ENCODE assay signal across 13 cellular contexts in the genomic region with DNA sequence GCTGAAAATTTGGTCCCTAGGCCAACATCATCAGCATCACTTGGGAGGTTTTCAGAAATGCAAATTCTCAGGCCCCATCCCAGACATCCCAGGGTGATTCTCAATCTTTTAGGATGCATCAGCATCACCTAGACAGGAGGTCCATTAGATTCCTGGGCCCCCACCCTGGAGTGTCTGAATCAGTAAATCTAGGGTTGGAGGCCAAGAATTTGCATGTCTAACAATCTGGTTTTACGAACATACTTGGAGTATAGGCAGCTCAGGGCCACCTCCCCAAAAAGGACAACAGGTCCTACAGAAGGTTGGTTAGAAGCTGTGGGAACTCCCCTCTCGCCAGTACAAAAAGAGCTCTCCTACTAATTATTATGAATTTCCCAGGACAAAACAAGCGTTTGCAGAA. TPM values are rescaled to one million over a fixed set of nuclear protein-coding genes. Genes with fewer than 3 reads are reported as not detected.
DNase-seq lines count a peak whose midpoint lies in the region; ATAC-seq and TF ChIP-seq lines count a peak whose summit lies in the region.
"Had no signal": no experiment of that assay in that cellular context is flagged by ENCODE, and none has a peak within 500 bp of the region (broad histone marks: within the 10 kb centered on the region; RNA-seq: fewer than 3 reads in every experiment).

No MANE protein-coding gene starts in this region.

- no peaks in the 10 kb centered on the region for H3K27me3 Mint-ChIP-seq in activated CD8-positive, alpha-beta T cell treated with anti-CD3 and anti-CD28 coated beads, Interleukin-2, amount 10 ng/mL, durations not matched to agents 7 days and 5 days (ENCODE audit: low read depth)

- no peak overlapping the region for H3K18ac ChIP-seq in trophoblast cell (ENCODE audit: low read length)

- no peak overlapping the region for H2BK5ac ChIP-seq in trophoblast cell (ENCODE audit: low read depth, low read length, poor library complexity)

- peak; percentile 55 for DNase-seq in activated CD8-positive, alpha-beta memory T cell treated with anti-CD3 and anti-CD28 coated beads for 24 hours
- DNase-seq in activated CD8-positive, alpha-beta memory T cell treated with anti-CD3 and anti-CD28 coated beads, Interleukin-2, amount 50 U/mL, for 4 hours, result no peak
- DNase-seq in activated CD8-positive, alpha-beta T cell treated with anti-CD3 and anti-CD28 coated beads, Interleukin-2, amount 10 ng/mL, durations not matched to agents 7 days and 5 days, result no peak
- DNase-seq in lower lobe of right lung (no peak), inferior parietal cortex (ENCODE audit: extremely low spot score) (no peak), trophoblast cell (no peak)
- DNase-seq in NK-92 treated with Interleukin-12 subunit alpha and Interleukin-12 subunit beta, amount 100 ng/mL, for 24 hours (lab: John Stamatoyannopoulos, UW), result no peak
- DNase-seq: DMS53, hippocampal formation, NCI-H187 had no signal

- peaks cover 84% of the 10 kb centered on the region for H3K4me1 Mint-ChIP-seq in activated CD8-positive, alpha-beta T cell treated with anti-CD3 and anti-CD28 coated beads, Interleukin-2, amount 10 ng/mL, durations not matched to agents 7 days and 5 days (ENCODE audit: low read depth)

- no peak overlapping the region for H2AK5ac ChIP-seq in trophoblast cell (ENCODE audit: low read length)

- H3K4me3 ChIP-seq in lower lobe of right lung (peak overlapping the region; percentile 26), thymus (ENCODE audit: low read length) (peak overlapping the region; percentile 46), trophoblast cell (ENCODE audit: low read depth, low read length) (no peak overlapping the region)
- H3K4me3 ChIP-seq: K562, suprapubic skin had no signal

- POLR2A ChIA-PET in activated CD8-positive, alpha-beta T cell treated with anti-CD3 and anti-CD28 coated beads, Interleukin-2, amount 10 ng/mL, durations not matched to agents 7 days and 5 days (lab: Charles Lee), result interaction anchor here (0.7 to 4.6 kb wide), 8 partner anchors 9 to 265 kb away, joined by 3 to 125 read pairs (median 10); a partner anchor contains a TSS

- H2BK120ac ChIP-seq in trophoblast cell (ENCODE audit: insufficient read depth, low read length, poor library complexity), result no peak overlapping the region

- CTCF ChIA-PET in activated CD8-positive, alpha-beta T cell treated with anti-CD3 and anti-CD28 coated beads, Interleukin-2, amount 10 ng/mL, durations not matched to agents 7 days and 5 days (lab: Charles Lee), result interaction anchor here (0.8 to 3.3 kb wide), 6 partner anchors 9 to 26 kb away, joined by 3 to 43 read pairs (median 12); no protein-coding TSS in a partner anchor

- H4K12ac ChIP-seq in trophoblast cell (ENCODE audit: low read depth, low read length), result no peak overlapping the region

- no peak overlapping the region for H3K4ac ChIP-seq in trophoblast cell (ENCODE audit: low read depth, low read length)

- H3K27me3 ChIP-seq in lower lobe of right lung (ENCODE audit: low read depth), result no peaks in the 10 kb centered on the region
- H3K27me3 ChIP-seq in thymus (ENCODE audit: control insufficient read depth, insufficient read depth), result no peaks in the 10 kb centered on the region
- no peaks in the 10 kb centered on the region for H3K27me3 ChIP-seq in trophoblast cell (ENCODE audit: insufficient read depth, low read length)
- H3K27me3 ChIP-seq: suprapubic skin had no signal

- peak overlapping the region; percentile 78 for H3K4me3 Mint-ChIP-seq in activated CD8-positive, alpha-beta T cell treated with anti-CD3 and anti-CD28 coated beads, Interleukin-2, amount 10 ng/mL, durations not matched to agents 7 days and 5 days

- H3K36me3 ChIP-seq in lower lobe of right lung, result peaks cover 29% of the 10 kb centered on the region
- H3K36me3 ChIP-seq in thymus (ENCODE audit: control insufficient read depth, insufficient read depth), result peaks cover 26% of the 10 kb centered on the region
- H3K36me3 ChIP-seq in trophoblast cell (ENCODE audit: control insufficient read depth in 1 of 2, insufficient read depth in 2 of 2, low read length in 2 of 2), result no peaks in the 10 kb centered on the region

- intact Hi-C loops in lower lobe of right lung (cut with DNase I), result no loop called here

- no peak for TF ChIP-seq CTCF in lower lobe of right lung (IDR thresholded peaks at IDR 0.05)

- peaks cover 86% of the 10 kb centered on the region for H3K36me3 Mint-ChIP-seq in activated CD8-positive, alpha-beta T cell treated with anti-CD3 and anti-CD28 coated beads, Interleukin-2, amount 10 ng/mL, durations not matched to agents 7 days and 5 days (ENCODE audit: low read depth)

- no peak overlapping the region for H3K14ac ChIP-seq in trophoblast cell (ENCODE audit: low read length)

- H3K9me3 ChIP-seq in lower lobe of right lung, result no peaks in the 10 kb centered on the region
- no peaks in the 10 kb centered on the region for H3K9me3 ChIP-seq in thymus (ENCODE audit: control insufficient read depth)
- H3K9me3 ChIP-seq in trophoblast cell (ENCODE audit: insufficient read depth, low read depth, low read length), result no peaks in the 10 kb centered on the region
- H3K9me3 ChIP-seq: suprapubic skin had no signal

- no peak overlapping the region for H2BK12ac ChIP-seq in trophoblast cell (ENCODE audit: low read length)

- no peak overlapping the region for H3K9ac ChIP-seq in trophoblast cell (ENCODE audit: low read length)

- H3K79me1 ChIP-seq in trophoblast cell (ENCODE audit: low read length), result peaks cover 2% of the 10 kb centered on the region

- no peak overlapping the region for H3K23ac ChIP-seq in trophoblast cell (ENCODE audit: low read length)

- H3K9me3 Mint-ChIP-seq in activated CD8-positive, alpha-beta T cell treated with anti-CD3 and anti-CD28 coated beads, Interleukin-2, amount 10 ng/mL, durations not matched to agents 7 days and 5 days (ENCODE audit: insufficient read depth), result no peaks in the 10 kb centered on the region

- no peak overlapping the region for H2AFZ ChIP-seq in trophoblast cell (ENCODE audit: insufficient read depth, low read length, poor library complexity)

- no peaks in the 10 kb centered on the region for H3K79me2 ChIP-seq in trophoblast cell (ENCODE audit: control insufficient read depth, insufficient read depth, low read length, poor library complexity)

- H3K4me2 ChIP-seq in trophoblast cell (ENCODE audit: low read length), result no peak overlapping the region

- peak overlapping the region; percentile 92 for H3K27ac Mint-ChIP-seq in activated CD8-positive, alpha-beta T cell treated with anti-CD3 and anti-CD28 coated beads, Interleukin-2, amount 10 ng/mL, durations not matched to agents 7 days and 5 days

- WGBS in thymus, result 71% methylated on average over 3 of the region's 3 CpGs
- WGBS in trophoblast cell (ENCODE audit: extremely low coverage, insufficient coverage, insufficient read length), result no CpG with 5 or more reads among the region's 3 CpGs

- ATAC-seq in activated CD8-positive, alpha-beta T cell treated with anti-CD3 and anti-CD28 coated beads, Interleukin-2, amount 10 ng/mL, durations not matched to agents 7 days and 5 days, result no peak
- ATAC-seq in lower lobe of right lung, result no peak
- ATAC-seq: K562 had no signal

- H4K8ac ChIP-seq in trophoblast cell (ENCODE audit: low read depth, low read length), result no peak overlapping the region

- peak overlapping the region; percentile 15 for H3K27ac ChIP-seq in lower lobe of right lung
- H3K27ac ChIP-seq in thymus (ENCODE audit: low read depth), result peak overlapping the region; percentile 95
- H3K27ac ChIP-seq in trophoblast cell (ENCODE audit: low read depth, low read length), result no peak overlapping the region

- H4K91ac ChIP-seq in trophoblast cell (ENCODE audit: low read depth, low read length), result no peak overlapping the region

- H3K4me1 ChIP-seq in lower lobe of right lung, result peaks cover 61% of the 10 kb centered on the region
- peaks cover 23% of the 10 kb centered on the region for H3K4me1 ChIP-seq in thymus (ENCODE audit: control insufficient read depth, insufficient read depth, low read length)
- peaks cover 0 to 4% of the 10 kb centered on the region in 2 experiments for H3K4me1 ChIP-seq in trophoblast cell (ENCODE audit: control insufficient read depth in 1 of 2, insufficient read depth in 2 of 2, low read length in 2 of 2)

RNA-seq across cellular contexts. Expression of a gene that starts 15.5 kb away (rescaled TPM):
- 100 to 1,000 TPM; 121 to 122 TPM for total RNA-seq in activated CD8-positive, alpha-beta T cell treated with anti-CD3 and anti-CD28 coated beads, Interleukin-2, amount 10 ng/mL, durations not matched to agents 7 days and 5 days
- total RNA-seq in lower lobe of right lung, result 43.6 TPM
- 26.5 TPM for polyA plus RNA-seq in thymus
- 11.0 and 11.4 TPM in 2 replicates for polyA plus RNA-seq in trophoblast cell (2013)

RNA-seq across cellular contexts. Expression of a gene that starts 58.2 kb away (rescaled TPM):
- 10 to 100 TPM; 17.3 to 20.2 TPM for total RNA-seq in activated CD8-positive, alpha-beta T cell treated with anti-CD3 and anti-CD28 coated beads, Interleukin-2, amount 10 ng/mL, durations not matched to agents 7 days and 5 days
- 7.1 TPM for total RNA-seq in lower lobe of right lung
- 0.50 TPM for polyA plus RNA-seq in thymus
- 8.0 and 8.2 TPM in 2 replicates for polyA plus RNA-seq in trophoblast cell (2013)
- total RNA-seq: K562 had no signal
- polyA plus RNA-seq: K562 had no signal
